2 cellular contexts compared by ENCODE assay signal in the genomic region with DNA sequence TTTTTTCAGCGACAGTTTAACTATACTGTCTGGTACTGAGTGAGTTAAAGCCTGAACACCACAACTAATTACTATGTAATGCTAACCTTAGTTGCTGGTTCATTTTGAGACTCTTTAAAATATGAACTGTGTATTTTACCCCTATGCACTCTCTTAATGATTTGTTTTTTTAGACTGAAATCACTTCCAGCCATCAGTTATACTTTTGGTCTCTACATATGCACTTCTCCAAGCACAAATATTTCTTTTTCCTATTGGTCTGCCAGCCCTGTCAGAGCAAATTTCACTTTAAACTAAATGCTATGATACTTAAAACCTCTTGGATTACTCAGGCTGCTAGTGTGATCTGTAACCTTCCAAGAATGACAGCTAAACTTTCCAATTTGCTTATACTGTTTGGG.
TF ChIP-seq lines count a peak whose summit lies in the region.

No MANE protein-coding gene starts in this region.

TF ChIP-seq in IMR-90, 13 proteins besides CTCF, POLR2A, EP300 and RAD21:
- TF ChIP-seq, protein P1, sequence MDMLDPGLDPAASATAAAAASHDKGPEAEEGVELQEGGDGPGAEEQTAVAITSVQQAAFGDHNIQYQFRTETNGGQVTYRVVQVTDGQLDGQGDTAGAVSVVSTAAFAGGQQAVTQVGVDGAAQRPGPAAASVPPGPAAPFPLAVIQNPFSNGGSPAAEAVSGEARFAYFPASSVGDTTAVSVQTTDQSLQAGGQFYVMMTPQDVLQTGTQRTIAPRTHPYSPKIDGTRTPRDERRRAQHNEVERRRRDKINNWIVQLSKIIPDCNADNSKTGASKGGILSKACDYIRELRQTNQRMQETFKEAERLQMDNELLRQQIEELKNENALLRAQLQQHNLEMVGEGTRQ (IDR thresholded peaks at IDR 0.05; ENCODE audit: low read depth, low read length) = no peak

TF ChIP-seq in K562, 482 proteins besides CTCF, POLR2A, EP300 and RAD21:
- TF ChIP-seq TBL1XR1 (IDR thresholded peaks at IDR 0.05; ENCODE audit: low read length in 2 of 2) (no peak), ZKSCAN1 (IDR thresholded peaks at IDR 0.05; ENCODE audit: low read depth, low read length) (no peak), ZNF561 (CRISPR knock-in tag; conservative IDR thresholded peaks at IDR 0.05) (no peak), TAF1 (IDR thresholded peaks at IDR 0.05; ENCODE audit: control insufficient read depth, extremely low read depth, insufficient read depth, low read length, severe bottlenecking) (no peak), ELF2 (CRISPR knock-in tag; IDR thresholded peaks at IDR 0.05) (no peak), IRF2 (CRISPR knock-in tag; IDR thresholded peaks at IDR 0.05) (no peak), PHTF2 (CRISPR knock-in tag; IDR thresholded peaks at IDR 0.05) (no peak), MTF1 (CRISPR knock-in tag; IDR thresholded peaks at IDR 0.05; ENCODE audit: borderline replicate concordance) (no peak), ZNF431 (CRISPR knock-in tag; IDR thresholded peaks at IDR 0.05) (no peak), CAMTA2 (CRISPR knock-in tag; conservative IDR thresholded peaks at IDR 0.05) (no peak), TOE1 (IDR thresholded peaks at IDR 0.05; ENCODE audit: borderline replicate concordance) (no peak), TOE1 (CRISPR knock-in tag; IDR thresholded peaks at IDR 0.05; ENCODE audit: borderline replicate concordance, low read depth) (no peak), SIRT6 (IDR thresholded peaks at IDR 0.05; ENCODE audit: low read depth, low read length) (no peak), SIX5 (IDR thresholded peaks at IDR 0.05; ENCODE audit: borderline replicate concordance in 1 of 2, insufficient read depth in 1 of 2, low read depth in 1 of 2, low read length in 2 of 2) (no peak), ZFP36 (IDR thresholded peaks at IDR 0.05; ENCODE audit: low read depth, low read length, partially characterized antibody) (no peak), ZNF444 (CRISPR knock-in tag; IDR thresholded peaks at IDR 0.05) (no peak)
- TF ChIP-seq, protein P2, sequence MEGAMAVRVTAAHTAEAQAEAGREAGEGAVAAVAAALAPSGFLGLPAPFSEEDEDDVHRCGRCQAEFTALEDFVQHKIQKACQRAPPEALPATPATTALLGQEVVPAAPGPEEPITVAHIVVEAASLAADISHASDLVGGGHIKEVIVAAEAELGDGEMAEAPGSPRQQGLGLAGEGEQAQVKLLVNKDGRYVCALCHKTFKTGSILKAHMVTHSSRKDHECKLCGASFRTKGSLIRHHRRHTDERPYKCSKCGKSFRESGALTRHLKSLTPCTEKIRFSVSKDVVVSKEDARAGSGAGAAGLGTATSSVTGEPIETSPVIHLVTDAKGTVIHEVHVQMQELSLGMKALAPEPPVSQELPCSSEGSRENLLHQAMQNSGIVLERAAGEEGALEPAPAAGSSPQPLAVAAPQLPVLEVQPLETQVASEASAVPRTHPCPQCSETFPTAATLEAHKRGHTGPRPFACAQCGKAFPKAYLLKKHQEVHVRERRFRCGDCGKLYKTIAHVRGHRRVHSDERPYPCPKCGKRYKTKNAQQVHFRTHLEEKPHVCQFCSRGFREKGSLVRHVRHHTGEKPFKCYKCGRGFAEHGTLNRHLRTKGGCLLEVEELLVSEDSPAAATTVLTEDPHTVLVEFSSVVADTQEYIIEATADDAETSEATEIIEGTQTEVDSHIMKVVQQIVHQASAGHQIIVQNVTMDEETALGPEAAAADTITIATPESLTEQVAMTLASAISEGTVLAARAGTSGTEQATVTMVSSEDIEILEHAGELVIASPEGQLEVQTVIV (CRISPR knock-in tag; IDR thresholded peaks at IDR 0.05; ENCODE audit: borderline replicate concordance) = no peak
- TF ChIP-seq, protein P3, sequence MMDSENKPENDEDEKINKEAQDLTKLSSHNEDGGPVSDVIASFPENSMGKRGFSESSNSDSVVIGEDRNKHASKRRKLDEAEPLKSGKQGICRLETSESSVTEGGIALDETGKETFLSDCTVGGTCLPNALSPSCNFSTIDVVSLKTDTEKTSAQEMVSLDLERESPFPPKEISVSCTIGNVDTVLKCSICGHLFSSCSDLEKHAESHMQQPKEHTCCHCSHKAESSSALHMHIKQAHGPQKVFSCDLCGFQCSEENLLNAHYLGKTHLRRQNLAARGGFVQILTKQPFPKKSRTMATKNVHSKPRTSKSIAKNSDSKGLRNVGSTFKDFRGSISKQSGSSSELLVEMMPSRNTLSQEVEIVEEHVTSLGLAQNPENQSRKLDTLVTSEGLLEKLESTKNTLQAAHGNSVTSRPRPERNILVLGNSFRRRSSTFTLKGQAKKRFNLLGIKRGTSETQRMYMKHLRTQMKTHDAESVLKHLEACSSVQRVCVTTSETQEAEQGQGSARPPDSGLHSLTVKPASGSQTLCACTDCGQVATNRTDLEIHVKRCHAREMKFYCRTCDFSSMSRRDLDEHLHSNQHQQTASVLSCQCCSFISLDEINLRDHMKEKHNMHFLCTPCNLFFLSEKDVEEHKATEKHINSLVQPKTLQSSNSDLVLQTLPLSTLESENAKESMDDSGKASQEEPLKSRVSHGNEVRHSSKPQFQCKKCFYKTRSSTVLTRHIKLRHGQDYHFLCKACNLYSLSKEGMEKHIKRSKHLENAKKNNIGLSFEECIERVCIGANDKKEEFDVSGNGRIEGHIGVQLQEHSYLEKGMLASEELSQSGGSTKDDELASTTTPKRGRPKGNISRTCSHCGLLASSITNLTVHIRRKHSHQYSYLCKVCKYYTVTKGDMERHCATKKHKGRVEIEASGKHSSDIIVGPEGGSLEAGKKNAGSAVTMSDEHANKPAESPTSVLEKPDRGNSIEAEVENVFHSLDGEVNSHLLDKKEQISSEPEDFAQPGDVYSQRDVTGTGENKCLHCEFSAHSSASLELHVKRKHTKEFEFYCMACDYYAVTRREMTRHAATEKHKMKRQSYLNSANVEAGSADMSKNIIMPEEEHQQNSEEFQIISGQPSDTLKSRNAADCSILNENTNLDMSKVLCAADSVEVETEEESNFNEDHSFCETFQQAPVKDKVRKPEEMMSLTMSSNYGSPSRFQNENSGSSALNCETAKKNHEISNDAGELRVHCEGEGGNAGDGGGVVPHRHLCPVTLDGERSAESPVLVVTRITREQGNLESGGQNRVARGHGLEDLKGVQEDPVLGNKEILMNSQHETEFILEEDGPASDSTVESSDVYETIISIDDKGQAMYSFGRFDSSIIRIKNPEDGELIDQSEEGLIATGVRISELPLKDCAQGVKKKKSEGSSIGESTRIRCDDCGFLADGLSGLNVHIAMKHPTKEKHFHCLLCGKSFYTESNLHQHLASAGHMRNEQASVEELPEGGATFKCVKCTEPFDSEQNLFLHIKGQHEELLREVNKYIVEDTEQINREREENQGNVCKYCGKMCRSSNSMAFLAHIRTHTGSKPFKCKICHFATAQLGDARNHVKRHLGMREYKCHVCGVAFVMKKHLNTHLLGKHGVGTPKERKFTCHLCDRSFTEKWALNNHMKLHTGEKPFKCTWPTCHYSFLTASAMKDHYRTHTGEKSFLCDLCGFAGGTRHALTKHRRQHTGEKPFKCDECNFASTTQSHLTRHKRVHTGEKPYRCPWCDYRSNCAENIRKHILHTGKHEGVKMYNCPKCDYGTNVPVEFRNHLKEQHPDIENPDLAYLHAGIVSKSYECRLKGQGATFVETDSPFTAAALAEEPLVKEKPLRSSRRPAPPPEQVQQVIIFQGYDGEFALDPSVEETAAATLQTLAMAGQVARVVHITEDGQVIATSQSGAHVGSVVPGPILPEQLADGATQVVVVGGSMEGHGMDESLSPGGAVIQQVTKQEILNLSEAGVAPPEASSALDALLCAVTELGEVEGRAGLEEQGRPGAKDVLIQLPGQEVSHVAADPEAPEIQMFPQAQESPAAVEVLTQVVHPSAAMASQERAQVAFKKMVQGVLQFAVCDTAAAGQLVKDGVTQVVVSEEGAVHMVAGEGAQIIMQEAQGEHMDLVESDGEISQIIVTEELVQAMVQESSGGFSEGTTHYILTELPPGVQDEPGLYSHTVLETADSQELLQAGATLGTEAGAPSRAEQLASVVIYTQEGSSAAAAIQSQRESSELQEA (IDR thresholded peaks at IDR 0.05; ENCODE audit: low read depth) = no peak
- TF ChIP-seq, protein P4, sequence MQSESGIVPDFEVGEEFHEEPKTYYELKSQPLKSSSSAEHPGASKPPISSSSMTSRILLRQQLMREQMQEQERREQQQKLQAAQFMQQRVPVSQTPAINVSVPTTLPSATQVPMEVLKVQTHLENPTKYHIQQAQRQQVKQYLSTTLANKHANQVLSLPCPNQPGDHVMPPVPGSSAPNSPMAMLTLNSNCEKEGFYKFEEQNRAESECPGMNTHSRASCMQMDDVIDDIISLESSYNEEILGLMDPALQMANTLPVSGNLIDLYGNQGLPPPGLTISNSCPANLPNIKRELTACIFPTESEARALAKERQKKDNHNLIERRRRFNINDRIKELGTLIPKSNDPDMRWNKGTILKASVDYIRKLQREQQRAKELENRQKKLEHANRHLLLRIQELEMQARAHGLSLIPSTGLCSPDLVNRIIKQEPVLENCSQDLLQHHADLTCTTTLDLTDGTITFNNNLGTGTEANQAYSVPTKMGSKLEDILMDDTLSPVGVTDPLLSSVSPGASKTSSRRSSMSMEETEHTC (IDR thresholded peaks at IDR 0.05) = no peak
- TF ChIP-seq, protein P5, sequence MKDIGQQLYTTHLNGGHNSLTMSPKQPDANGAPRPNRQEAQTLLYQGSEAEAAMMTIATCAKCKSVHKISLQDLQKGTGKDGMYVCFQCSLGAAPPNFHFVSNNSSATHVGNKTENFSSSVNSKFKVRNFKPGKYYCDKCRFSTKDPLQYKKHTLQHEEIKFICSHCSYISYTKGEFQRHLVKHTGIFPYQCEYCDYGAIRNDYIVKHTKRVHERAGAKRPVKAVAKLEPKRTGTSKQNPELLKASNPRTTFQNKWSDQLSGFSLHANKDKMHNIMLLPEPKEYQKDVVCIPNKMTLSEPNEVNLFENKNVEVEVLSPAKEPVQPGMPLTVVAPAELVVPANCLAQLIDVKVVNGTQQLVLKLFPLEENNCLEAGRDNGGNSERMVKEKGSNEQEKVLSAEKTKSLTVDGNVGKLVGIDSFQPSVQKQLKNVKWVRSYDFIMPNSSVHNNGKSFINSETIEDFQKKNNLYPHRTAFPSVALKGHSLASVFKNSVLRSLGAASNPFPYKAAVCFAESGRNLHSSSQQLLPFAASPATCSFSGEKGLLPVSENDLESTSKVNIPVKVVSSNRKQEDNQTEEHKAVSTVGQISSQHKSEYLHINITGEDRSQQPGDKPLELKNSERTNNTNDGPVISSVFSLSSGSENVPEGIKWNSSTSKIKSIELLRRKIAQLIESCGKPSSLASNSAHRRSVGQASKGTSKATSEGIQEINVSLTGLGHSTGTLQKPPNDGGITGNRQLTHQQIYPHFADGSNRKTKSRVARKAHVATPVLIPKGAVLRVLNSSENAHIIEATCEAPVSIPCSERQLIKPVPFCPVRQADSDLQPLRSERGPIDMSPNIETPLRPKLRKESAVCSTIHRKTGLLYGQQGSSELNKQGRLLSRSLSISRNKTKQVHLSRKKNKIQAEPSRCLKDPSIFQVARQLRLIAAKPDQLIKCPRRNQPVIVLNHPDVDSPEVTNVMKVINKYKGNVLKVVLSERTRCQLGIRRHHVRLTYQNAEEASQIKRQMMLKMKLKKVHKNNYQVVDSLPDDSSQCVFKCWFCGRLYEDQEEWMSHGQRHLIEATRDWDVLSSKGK (CRISPR knock-in tag; IDR thresholded peaks at IDR 0.05) = no peak
- TF ChIP-seq, protein P6, sequence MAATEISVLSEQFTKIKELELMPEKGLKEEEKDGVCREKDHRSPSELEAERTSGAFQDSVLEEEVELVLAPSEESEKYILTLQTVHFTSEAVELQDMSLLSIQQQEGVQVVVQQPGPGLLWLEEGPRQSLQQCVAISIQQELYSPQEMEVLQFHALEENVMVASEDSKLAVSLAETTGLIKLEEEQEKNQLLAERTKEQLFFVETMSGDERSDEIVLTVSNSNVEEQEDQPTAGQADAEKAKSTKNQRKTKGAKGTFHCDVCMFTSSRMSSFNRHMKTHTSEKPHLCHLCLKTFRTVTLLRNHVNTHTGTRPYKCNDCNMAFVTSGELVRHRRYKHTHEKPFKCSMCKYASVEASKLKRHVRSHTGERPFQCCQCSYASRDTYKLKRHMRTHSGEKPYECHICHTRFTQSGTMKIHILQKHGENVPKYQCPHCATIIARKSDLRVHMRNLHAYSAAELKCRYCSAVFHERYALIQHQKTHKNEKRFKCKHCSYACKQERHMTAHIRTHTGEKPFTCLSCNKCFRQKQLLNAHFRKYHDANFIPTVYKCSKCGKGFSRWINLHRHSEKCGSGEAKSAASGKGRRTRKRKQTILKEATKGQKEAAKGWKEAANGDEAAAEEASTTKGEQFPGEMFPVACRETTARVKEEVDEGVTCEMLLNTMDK (IDR thresholded peaks at IDR 0.05; ENCODE audit: borderline replicate concordance, insufficient read depth, low read depth, low read length, poor library complexity, severe bottlenecking) = no peak
